ENCODE assay signal across 1 cellular context in the genomic region with DNA sequence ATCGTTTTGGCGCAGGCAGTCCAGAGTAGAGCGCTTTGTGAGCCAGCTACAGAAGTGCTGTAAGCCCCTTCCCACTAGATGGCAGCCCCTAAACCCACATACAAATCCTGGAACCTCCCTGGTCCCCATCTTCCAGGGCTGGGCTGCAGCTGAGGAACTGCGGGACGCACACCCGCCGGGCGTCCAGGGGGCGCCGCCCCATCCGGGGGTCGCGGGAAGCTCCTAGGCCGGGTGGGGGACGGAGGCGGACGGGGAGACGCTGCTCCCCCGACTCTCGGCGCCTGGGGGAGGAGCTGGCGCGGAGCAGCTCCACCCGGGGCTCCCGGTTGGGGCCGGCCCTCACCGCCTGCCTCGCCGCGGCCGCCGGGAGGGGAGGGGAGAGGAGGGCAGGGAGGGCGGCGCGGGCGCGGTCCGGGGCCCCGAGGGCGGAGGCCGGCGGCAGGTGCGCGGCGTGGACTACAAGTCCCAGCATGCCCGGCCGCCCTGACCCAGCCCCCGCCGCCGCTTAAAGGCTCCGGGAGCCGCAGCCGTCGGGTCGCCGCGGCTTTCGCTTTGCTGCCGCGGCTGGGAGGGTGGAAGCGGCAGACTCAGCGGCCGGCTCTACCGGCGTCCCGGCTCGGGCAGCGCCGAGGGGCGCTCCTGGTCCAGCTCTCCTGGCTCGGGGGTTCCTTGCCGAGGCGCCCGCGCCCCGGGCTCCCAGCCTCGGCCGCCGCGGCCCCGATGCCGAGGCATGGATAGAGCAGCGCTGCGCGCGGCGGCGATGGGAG.
TF ChIP-seq lines count a peak whose summit lies in the region.

A gene (plus strand): TSS at position 535 of the 767 bp plus-strand sequence. CDS start 196 bp downstream, at position 731.

TF ChIP-seq in SK-N-SH treated with all-trans-retinoic acid at 6 μM for 48 hours, 23 proteins besides CTCF, POLR2A, EP300 and RAD21 (continued from another document):
- TF ChIP-seq, protein P1, sequence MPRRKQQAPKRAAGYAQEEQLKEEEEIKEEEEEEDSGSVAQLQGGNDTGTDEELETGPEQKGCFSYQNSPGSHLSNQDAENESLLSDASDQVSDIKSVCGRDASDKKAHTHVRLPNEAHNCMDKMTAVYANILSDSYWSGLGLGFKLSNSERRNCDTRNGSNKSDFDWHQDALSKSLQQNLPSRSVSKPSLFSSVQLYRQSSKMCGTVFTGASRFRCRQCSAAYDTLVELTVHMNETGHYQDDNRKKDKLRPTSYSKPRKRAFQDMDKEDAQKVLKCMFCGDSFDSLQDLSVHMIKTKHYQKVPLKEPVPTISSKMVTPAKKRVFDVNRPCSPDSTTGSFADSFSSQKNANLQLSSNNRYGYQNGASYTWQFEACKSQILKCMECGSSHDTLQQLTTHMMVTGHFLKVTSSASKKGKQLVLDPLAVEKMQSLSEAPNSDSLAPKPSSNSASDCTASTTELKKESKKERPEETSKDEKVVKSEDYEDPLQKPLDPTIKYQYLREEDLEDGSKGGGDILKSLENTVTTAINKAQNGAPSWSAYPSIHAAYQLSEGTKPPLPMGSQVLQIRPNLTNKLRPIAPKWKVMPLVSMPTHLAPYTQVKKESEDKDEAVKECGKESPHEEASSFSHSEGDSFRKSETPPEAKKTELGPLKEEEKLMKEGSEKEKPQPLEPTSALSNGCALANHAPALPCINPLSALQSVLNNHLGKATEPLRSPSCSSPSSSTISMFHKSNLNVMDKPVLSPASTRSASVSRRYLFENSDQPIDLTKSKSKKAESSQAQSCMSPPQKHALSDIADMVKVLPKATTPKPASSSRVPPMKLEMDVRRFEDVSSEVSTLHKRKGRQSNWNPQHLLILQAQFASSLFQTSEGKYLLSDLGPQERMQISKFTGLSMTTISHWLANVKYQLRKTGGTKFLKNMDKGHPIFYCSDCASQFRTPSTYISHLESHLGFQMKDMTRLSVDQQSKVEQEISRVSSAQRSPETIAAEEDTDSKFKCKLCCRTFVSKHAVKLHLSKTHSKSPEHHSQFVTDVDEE (CRISPR knock-in tag; IDR thresholded peaks at IDR 0.05): no peak
- TF ChIP-seq ZFP3 (CRISPR knock-in tag; IDR thresholded peaks at IDR 0.05) (no peak), SNAI2 (CRISPR knock-in tag; IDR thresholded peaks at IDR 0.05) (no peak), CSDC2 (CRISPR knock-in tag; IDR thresholded peaks at IDR 0.05) (no peak), ZNF70 (CRISPR knock-in tag; IDR thresholded peaks at IDR 0.05) (no peak)
